ENCODE assay signal across 1 cellular context in the genomic region with DNA sequence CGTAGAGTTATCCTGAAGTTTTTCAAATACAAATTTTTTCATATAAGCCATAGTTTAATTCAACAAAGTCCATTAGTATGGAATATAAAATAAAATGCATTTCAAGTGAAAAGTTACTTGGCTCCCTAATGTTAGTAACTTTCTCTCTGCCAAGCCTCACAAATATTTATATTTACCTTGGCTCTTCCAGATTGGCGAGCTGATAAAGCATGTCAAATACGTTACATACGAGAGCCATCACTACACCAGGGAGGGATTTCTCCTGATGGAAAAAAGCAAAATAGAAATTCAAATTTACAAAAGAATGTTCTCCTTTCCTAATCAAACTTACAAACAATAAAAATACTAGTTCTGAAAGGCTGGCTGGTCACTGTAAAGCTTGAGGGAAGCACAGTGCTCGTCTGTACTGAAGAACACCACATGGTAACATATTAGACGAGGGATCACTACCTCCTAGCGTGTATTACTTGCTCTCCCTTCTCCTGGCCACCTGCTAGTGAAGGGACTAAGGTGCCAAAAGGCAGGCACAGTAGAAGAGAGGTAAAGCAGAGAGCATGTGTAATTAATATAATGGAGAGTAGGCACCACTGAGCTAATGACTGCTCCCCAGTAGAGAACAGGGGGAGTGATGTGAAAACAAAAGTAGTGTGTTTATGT.
TF ChIP-seq lines count a peak whose summit lies in the region.

No MANE protein-coding gene starts in this region.

TF ChIP-seq in IMR-90, 13 proteins besides CTCF, POLR2A, EP300 and RAD21 (continued from another document):
- TF ChIP-seq CHD1 (IDR thresholded peaks at IDR 0.05; ENCODE audit: low read depth, low read length) (no peak), CEBPB (IDR thresholded peaks at IDR 0.05; ENCODE audit: low read depth, low read length) (no peak)
